ENCODE assay signal across 11 cellular contexts in the genomic region with DNA sequence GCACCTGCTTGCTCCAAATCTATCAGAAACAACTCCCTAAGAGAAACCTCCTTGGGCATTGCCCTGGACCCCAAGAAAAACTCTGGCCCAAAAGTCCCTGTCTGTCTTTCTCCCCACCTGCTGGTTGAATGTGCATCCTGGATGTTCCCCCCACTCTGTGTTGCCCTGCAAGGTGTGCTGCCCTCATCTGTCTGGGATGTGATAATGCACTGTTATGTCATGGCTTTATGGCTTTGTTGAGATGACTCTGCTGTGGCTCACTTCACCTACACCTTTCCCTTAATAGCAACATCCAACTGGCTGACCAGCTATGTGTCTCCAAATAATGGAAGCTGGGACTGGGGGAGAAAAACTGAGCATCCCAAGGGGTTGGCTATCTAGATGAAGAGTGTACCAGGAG. TPM values are rescaled to one million over a fixed set of nuclear protein-coding genes. Genes with fewer than 3 reads are reported as not detected.
DNase-seq lines count a peak whose midpoint lies in the region; ATAC-seq and TF ChIP-seq lines count a peak whose summit lies in the region.
"Had no signal": no experiment of that assay in that cellular context is flagged by ENCODE, and none has a peak within 500 bp of the region (broad histone marks: within the 10 kb centered on the region; RNA-seq: fewer than 3 reads in every experiment).

No MANE protein-coding gene starts in this region.

- peaks cover 36% of the 10 kb centered on the region for H3K4me1 Mint-ChIP-seq in CD14-positive monocyte

- peaks cover 14 to 44% (median 35%) of the 10 kb centered on the region in 7 donors for H3K9me3 Mint-ChIP-seq in CD14-positive monocyte

- peaks cover 34% of the 10 kb centered on the region for H3K36me3 ChIP-seq in upper lobe of right lung

- H3K4me3 ChIP-seq in fibroblast of pulmonary artery (replicated peaks; ENCODE audit: low read depth, low read length) (no peak overlapping the region), upper lobe of right lung (no peak overlapping the region)
- H3K4me3 ChIP-seq: skin epidermis had no signal

- H3K4me3 Mint-ChIP-seq in CD14-positive monocyte: peak overlapping the region in 1 of 2 donors; percentile 6

- H3K4me1 ChIP-seq in upper lobe of right lung: peaks cover 20% of the 10 kb centered on the region

- no peak for ATAC-seq in upper lobe of right lung

- intact Hi-C loops in upper lobe of right lung (cut with DNase I) (no loop called here), CD14-positive monocyte (cut with micrococcal nuclease) (no loop called here)

- peaks cover 39 to 46% of the 10 kb centered on the region in 2 donors for H3K36me3 Mint-ChIP-seq in CD14-positive monocyte

- H3K27me3 ChIP-seq in upper lobe of right lung: no peaks in the 10 kb centered on the region

- peaks cover 0 to 3% (median 1%) of the 10 kb centered on the region in 3 donors for H3K27me3 Mint-ChIP-seq in CD14-positive monocyte (ENCODE audit: low read depth in 3 of 3)

- peaks cover 7% of the 10 kb centered on the region for H3K9me3 ChIP-seq in upper lobe of right lung

- TF ChIP-seq CTCF in fibroblast of pulmonary artery (IDR thresholded peaks at IDR 0.05; ENCODE audit: low read length, missing control alignments) (peak; percentile 13), upper lobe of right lung (IDR thresholded peaks at IDR 0.05) (peak; percentile 27), CD14-positive monocyte (IDR thresholded peaks at IDR 0.05) (no peak)

- H3K27ac Mint-ChIP-seq in CD14-positive monocyte: no peak overlapping the region

- H3K27ac ChIP-seq in upper lobe of right lung: no peak overlapping the region
- H3K27ac ChIP-seq: skin epidermis had no signal

- DNase-seq in stimulated activated CD4-positive, alpha-beta T cell treated with anti-CD3 and anti-CD28 coated beads, Interleukin-1b, Interleukin-23, amount 100 ng/mL, for 48 hours: peak; percentile 36
- DNase-seq in stimulated activated CD4-positive, alpha-beta T cell treated with anti-CD3 and anti-CD28 coated beads, Interleukin-12 subunit alpha, Interleukin-12 subunit beta, amount 100 ng/mL, for 4 hours: no peak
- DNase-seq in T follicular helper cell (ENCODE audit: low read depth) (peak; percentile 14), fibroblast of pulmonary artery (ENCODE audit: low read depth) (no peak), upper lobe of right lung (no peak), SHP77 treated with DMSO at 0.1 percent for 48 hours (lab: John Stamatoyannopoulos, UW) (no peak), OCI-M2 (lab: John Stamatoyannopoulos, UW; ENCODE audit: unreplicated experiment) (no peak), CD14-positive monocyte (ENCODE audit: low spot score) (no peak)
- DNase-seq: foreskin melanocyte, NCI-H446 treated with DMSO at 0.1 percent for 48 hours had no signal

RNA-seq across cellular contexts. Expression of a gene that starts 2.6 kb away (rescaled TPM):
- 3.3 TPM for total RNA-seq in upper lobe of right lung
- 1 to 10 TPM in 1 of 2 donors, under 1 TPM in 1; 0.86 to 2.6 TPM for polyA plus RNA-seq in CD14-positive monocyte

RNA-seq across cellular contexts. Expression of a gene that starts 19.0 kb away (rescaled TPM):
- 8.5 TPM for total RNA-seq in upper lobe of right lung
- polyA plus RNA-seq in CD14-positive monocyte: under 1 TPM in 1 of 2 donors, not detected in 1; 0.37 TPM

RNA-seq across cellular contexts. Expression of a gene that starts 25.4 kb away (rescaled TPM):
- total RNA-seq in upper lobe of right lung: 14.4 TPM
- 1 to 10 TPM; 5.8 to 6.4 TPM for polyA plus RNA-seq in CD14-positive monocyte

Comparison
In these comparisons a context has a peak if more than half of its experiments do, and no peak if none do; other contexts are left out.
1. DNase-seq: peak in stimulated activated CD4-positive, alpha-beta T cell treated with anti-CD3 and anti-CD28 coated beads, Interleukin-1b, Interleukin-23, amount 100 ng/mL, for 48 hours (single experiment) and T follicular helper cell (single experiment); none in stimulated activated CD4-positive, alpha-beta T cell treated with anti-CD3 and anti-CD28 coated beads, Interleukin-12 subunit alpha, Interleukin-12 subunit beta, amount 100 ng/mL, for 4 hours (single experiment), fibroblast of pulmonary artery (single experiment), upper lobe of right lung (single experiment), SHP77 treated with DMSO at 0.1 percent for 48 hours (single experiment), OCI-M2 (single experiment) and CD14-positive monocyte (single experiment).